ENCODE assay signal across 25 cellular contexts in the genomic region with DNA sequence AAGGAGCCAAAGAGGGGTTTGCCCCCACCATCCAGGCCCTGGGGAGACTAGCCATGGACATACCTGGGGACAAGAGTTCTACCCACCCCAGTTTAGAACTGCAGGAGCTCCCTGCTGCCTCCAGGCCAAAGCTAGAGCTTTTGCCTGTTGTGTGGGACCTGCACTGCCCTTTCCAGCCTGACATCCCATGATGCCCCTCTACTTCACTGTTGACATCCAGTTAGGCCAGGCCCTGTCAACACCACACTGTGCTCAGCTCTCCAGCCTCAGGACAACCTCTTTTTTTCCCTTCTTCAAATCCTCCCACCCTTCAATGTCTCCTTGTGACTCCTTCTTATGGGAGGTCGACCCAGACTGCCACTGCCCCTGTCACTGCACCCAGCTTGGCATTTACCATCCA.
"Had no signal": no experiment of that assay in that cellular context is flagged by ENCODE, and none has a peak within 500 bp of the region (broad histone marks: within the 10 kb centered on the region; RNA-seq: fewer than 3 reads in every experiment).

No MANE protein-coding gene starts in this region.

- H3K9me3 ChIP-seq: esophagus squamous epithelium, gastrocnemius medialis, left ventricle myocardium inferior, thoracic aorta had no signal

- H3K9me3 Mint-ChIP-seq: activated B cell treated with CpG ODN at 0.5 μM for 24 hours; activated naive CD8-positive, alpha-beta T cell treated with anti-CD3 and anti-CD28 coated beads for 36 hours; activated T-cell treated with anti-CD3 and anti-CD28 coated beads, Interleukin-2, amount 50 U/mL, for 72 hours; endodermal cell; mesothelial cell of epicardium; naive thymus-derived CD8-positive, alpha-beta T cell; neural progenitor cell; type B pancreatic cell had no signal

- H3K27ac Mint-ChIP-seq: activated B cell treated with CpG ODN at 0.5 μM for 24 hours; activated naive CD8-positive, alpha-beta T cell treated with anti-CD3 and anti-CD28 coated beads for 36 hours; endodermal cell; mesothelial cell of epicardium; neural progenitor cell; type B pancreatic cell had no signal

- FAIRE-seq: small intestine had no signal

- H3K27ac ChIP-seq: cardiac muscle cell, esophagus squamous epithelium, gastrocnemius medialis, left ventricle myocardium inferior, neural progenitor cell, thoracic aorta had no signal

- H3K36me3 Mint-ChIP-seq: activated naive CD8-positive, alpha-beta T cell treated with anti-CD3 and anti-CD28 coated beads for 36 hours; mesothelial cell of epicardium; naive thymus-derived CD8-positive, alpha-beta T cell; neural progenitor cell; type B pancreatic cell had no signal

- ATAC-seq: activated T-cell treated with anti-CD3 and anti-CD28 coated beads, Interleukin-2, amount 50 U/mL, for 72 hours; gastrocnemius medialis; naive thymus-derived CD8-positive, alpha-beta T cell; sciatic nerve; SK-N-SH treated with all-trans-retinoic acid at 6 μM for 48 hours had no signal

- DNase-seq: activated B cell treated with CpG ODN at 0.5 μM for 24 hours; activated CD4-positive, alpha-beta T cell treated with anti-CD3 and anti-CD28 coated beads for 4 hours; activated CD8-positive, alpha-beta memory T cell treated with anti-CD3 and anti-CD28 coated beads, Interleukin-2, amount 50 U/mL, for 48 hours; activated gamma-delta T cell; activated naive CD8-positive, alpha-beta T cell treated with anti-CD3 and anti-CD28 coated beads for 36 hours; activated T-cell treated with anti-CD3 and anti-CD28 coated beads, Interleukin-2, amount 50 U/mL, for 72 hours; amygdala; cortex of kidney; endodermal cell; esophagus squamous epithelium; gastrocnemius medialis; hippocampal formation; left ventricle myocardium inferior; mammary epithelial cell; naive thymus-derived CD8-positive, alpha-beta T cell; small intestine; stimulated activated CD4-positive, alpha-beta T cell treated with anti-CD3 and anti-CD28 coated beads, Interleukin-2, amount 100 ng/mL, for 24 hours; stimulated activated naive CD4-positive, alpha-beta T cell had no signal

- H3K4me3 ChIP-seq: cardiac muscle cell, esophagus squamous epithelium, gastrocnemius medialis, left ventricle myocardium inferior, neural progenitor cell, thoracic aorta had no signal

- H3K36me3 ChIP-seq: cardiac muscle cell, gastrocnemius medialis, left ventricle myocardium inferior, neural progenitor cell, thoracic aorta had no signal

- H3K4me3 Mint-ChIP-seq: activated B cell treated with CpG ODN at 0.5 μM for 24 hours; activated naive CD8-positive, alpha-beta T cell treated with anti-CD3 and anti-CD28 coated beads for 36 hours; activated T-cell treated with anti-CD3 and anti-CD28 coated beads, Interleukin-2, amount 50 U/mL, for 72 hours; endodermal cell; mesothelial cell of epicardium; naive thymus-derived CD8-positive, alpha-beta T cell; neural progenitor cell; type B pancreatic cell had no signal

- H3K27me3 Mint-ChIP-seq: activated B cell treated with CpG ODN at 0.5 μM for 24 hours; activated naive CD8-positive, alpha-beta T cell treated with anti-CD3 and anti-CD28 coated beads for 36 hours; naive thymus-derived CD8-positive, alpha-beta T cell had no signal
